ENCODE assay signal across 14 cellular contexts in the genomic region with DNA sequence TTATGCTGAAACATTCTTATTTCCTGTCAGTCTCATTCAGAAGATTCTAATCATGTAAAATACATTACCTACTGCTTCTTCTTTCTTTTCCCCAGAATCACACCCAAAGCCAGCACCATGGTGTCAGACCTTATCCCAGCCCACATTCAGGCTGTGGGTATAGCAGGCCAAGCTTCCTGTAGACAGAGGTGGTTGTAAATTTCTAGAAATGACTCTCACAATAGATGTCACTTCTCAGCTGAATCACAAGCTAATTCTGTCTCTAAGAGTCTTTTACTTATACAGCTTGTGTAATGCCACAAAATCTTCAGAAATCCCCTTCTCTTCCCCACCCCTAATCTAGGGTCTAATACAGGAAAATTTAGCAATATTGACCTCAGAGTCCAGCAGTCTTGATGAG.
DNase-seq lines count a peak whose midpoint lies in the region; ATAC-seq and TF ChIP-seq lines count a peak whose summit lies in the region.
"Had no signal": no experiment of that assay in that cellular context is flagged by ENCODE, and none has a peak within 500 bp of the region (broad histone marks: within the 10 kb centered on the region; RNA-seq: fewer than 3 reads in every experiment).

No MANE protein-coding gene starts in this region.

- H3K4me3 ChIP-seq in heart left ventricle (no peak overlapping the region), WERI-Rb-1 (ENCODE audit: low read depth, low read length) (no peak overlapping the region)
- H3K4me3 ChIP-seq: heart right ventricle, lung had no signal

- H3K36me3 ChIP-seq in heart left ventricle: no peaks in the 10 kb centered on the region
- H3K36me3 ChIP-seq in WERI-Rb-1: no peaks in the 10 kb centered on the region
- H3K36me3 ChIP-seq: heart right ventricle had no signal

- intact Hi-C loops in heart left ventricle (cut with DNase I): no loop called here

- H3K9me3 ChIP-seq in heart left ventricle: no peaks in the 10 kb centered on the region
- H3K9me3 ChIP-seq in WERI-Rb-1 (ENCODE audit: severe bottlenecking): no peaks in the 10 kb centered on the region

- no peaks in the 10 kb centered on the region for H3K4me1 ChIP-seq in heart left ventricle
- H3K4me1 ChIP-seq: heart right ventricle had no signal

- ATAC-seq in GM18498 (IDR thresholded peaks at IDR 0.05; ENCODE audit: unreplicated experiment) (peak; percentile 88), GM19397 (IDR thresholded peaks at IDR 0.05; ENCODE audit: unreplicated experiment) (peak; percentile 81), HG02763 (IDR thresholded peaks at IDR 0.05; ENCODE audit: unreplicated experiment) (peak; percentile 89), HG03442 (IDR thresholded peaks at IDR 0.05; ENCODE audit: unreplicated experiment) (peak; percentile 99), heart left ventricle (no peak)
- ATAC-seq: HCT116 had no signal

- TF ChIP-seq POLR2A in heart left ventricle (IDR thresholded peaks at IDR 0.05): no peak

- DNase-seq in heart left ventricle (no peak), WERI-Rb-1 (no peak), ecto neural progenitor cell (ENCODE audit: low spot score) (no peak), NCI-H187 (lab: John Stamatoyannopoulos, UW) (no peak)
- DNase-seq: activated T-cell treated with anti-CD3 and anti-CD28 coated beads, Interleukin-2, amount 50 U/mL, for 1 hour; aorta; effector CD4-positive, alpha-beta T cell; heart right ventricle had no signal

- H3K27ac ChIP-seq in heart left ventricle: no peak overlapping the region
- H3K27ac ChIP-seq in WERI-Rb-1: no peak overlapping the region
- H3K27ac ChIP-seq: heart right ventricle had no signal

- TF ChIP-seq CTCF in heart left ventricle (IDR thresholded peaks at IDR 0.05) (no peak), WERI-Rb-1 (IDR thresholded peaks at IDR 0.05; ENCODE audit: low read depth, low read length) (no peak)

- H3K27me3 ChIP-seq in heart left ventricle: no peaks in the 10 kb centered on the region
- H3K27me3 ChIP-seq in WERI-Rb-1 (ENCODE audit: insufficient read depth, low read depth, severe bottlenecking): no peaks in the 10 kb centered on the region
- H3K27me3 ChIP-seq: heart right ventricle had no signal

Comparison
In these comparisons a context has a peak if more than half of its experiments do, and no peak if none do; other contexts are left out.
1. ATAC-seq: peak in GM18498 (single experiment), GM19397 (single experiment), HG02763 (single experiment) and HG03442 (single experiment); none in heart left ventricle (0 of 4).